ENCODE assay signal across 1 cellular context in genomic region chr7:47335557-47336177, GRCh38.
TF ChIP-seq lines count a peak whose summit lies in the region.

No MANE protein-coding gene starts in this region.

TF ChIP-seq in WTC11, 78 proteins besides CTCF, POLR2A, EP300 and RAD21 (continued from another document):
- no peak for TF ChIP-seq AFF4 (CRISPR knock-in tag; IDR thresholded peaks at IDR 0.05; ENCODE audit: borderline replicate concordance)
- no peak for TF ChIP-seq ZNF232 (CRISPR knock-in tag; IDR thresholded peaks at IDR 0.05)
- TF ChIP-seq CREB1 (CRISPR knock-in tag; IDR thresholded peaks at IDR 0.05) = no peak
- no peak for TF ChIP-seq ZNF121 (CRISPR knock-in tag; IDR thresholded peaks at IDR 0.05)
- no peak for TF ChIP-seq TEAD4 (CRISPR knock-in tag; IDR thresholded peaks at IDR 0.05)
- no peak for TF ChIP-seq ESRRA (CRISPR knock-in tag; IDR thresholded peaks at IDR 0.05; ENCODE audit: borderline replicate concordance)
- no peak for TF ChIP-seq ZNF396 (CRISPR knock-in tag; IDR thresholded peaks at IDR 0.05; ENCODE audit: borderline replicate concordance)
- no peak for TF ChIP-seq ZNF281 (CRISPR knock-in tag; IDR thresholded peaks at IDR 0.05)
- TF ChIP-seq PRRX2 (CRISPR knock-in tag; IDR thresholded peaks at IDR 0.05) = no peak
- TF ChIP-seq E2F5 (CRISPR knock-in tag; IDR thresholded peaks at IDR 0.05) = no peak
- no peak for TF ChIP-seq CREM (CRISPR knock-in tag; IDR thresholded peaks at IDR 0.05)
